In genomic region chr7:131106681-131107342, GRCh38 we compare ENCODE assay signal across 8 cellular contexts.
DNase-seq lines count a peak whose midpoint lies in the region; ATAC-seq and TF ChIP-seq lines count a peak whose summit lies in the region.

No MANE protein-coding gene starts in this region.

- H3K4me3 ChIP-seq in mucosa of rectum (ENCODE audit: low read length in 2 of 2) (peak overlapping the region; percentile 91 to 95), suprapubic skin (peak overlapping the region; percentile 99)

- no peak for TF ChIP-seq EP300 in suprapubic skin (IDR thresholded peaks at IDR 0.05)

- no peak for TF ChIP-seq CTCF in suprapubic skin (IDR thresholded peaks at IDR 0.05)

- peak; percentile 69 for DNase-seq in G401 (ENCODE audit: low spot score)
- peak; percentile 65 for DNase-seq in NCI-H146 (lab: John Stamatoyannopoulos, UW)
- DNase-seq in activated CD8-positive, alpha-beta memory T cell treated with anti-CD3 and anti-CD28 coated beads, Interleukin-2, amount 50 U/mL, for 1 hour (ENCODE audit: extremely low read depth), result peak; percentile 40
- DNase-seq in effector memory CD8-positive, alpha-beta T cell, result peak; percentile 61 to 75 (median 66)
- DNase-seq in suprapubic skin (ENCODE audit: low spot score in 2 of 2), result peak; percentile 82 to 86

- no peaks in the 10 kb centered on the region for H3K27me3 Mint-ChIP-seq in effector memory CD8-positive, alpha-beta T cell

- no peaks in the 10 kb centered on the region for H3K9me3 ChIP-seq in mucosa of rectum (ENCODE audit: control insufficient read depth in 2 of 2, low read length in 2 of 2)
- H3K9me3 ChIP-seq in suprapubic skin, result no peaks in the 10 kb centered on the region

- H3K4me1 Mint-ChIP-seq in effector memory CD8-positive, alpha-beta T cell (ENCODE audit: low read depth in 2 of 2), result peaks cover 59 to 78% of the 10 kb centered on the region in 2 donors

- WGBS in suprapubic skin, result 0% methylated on average over 24 of the region's 32 CpGs

- H3K4me1 ChIP-seq in mucosa of rectum (ENCODE audit: control insufficient read depth in 2 of 2, insufficient read depth in 2 of 2, low read length in 2 of 2) (peaks cover 22 to 39% of the 10 kb centered on the region in 2 donors), suprapubic skin (peaks cover 57% of the 10 kb centered on the region)

- H3K9ac ChIP-seq in mucosa of rectum (ENCODE audit: low read depth in 1 of 2, low read length in 2 of 2), result peak overlapping the region; percentile 95 to 97

- H3K27me3 ChIP-seq in mucosa of rectum (ENCODE audit: control insufficient read depth in 2 of 2, insufficient read depth in 2 of 2, low read length in 2 of 2) (peaks cover 3 to 10% of the 10 kb centered on the region in 2 donors), suprapubic skin (no peaks in the 10 kb centered on the region)

- H3K27ac Mint-ChIP-seq in effector memory CD8-positive, alpha-beta T cell, result peak overlapping the region; percentile 100

- peak; percentile 4 for ATAC-seq in effector memory CD8-positive, alpha-beta T cell (replicated peaks)
- ATAC-seq in HG02678 (IDR thresholded peaks at IDR 0.05; ENCODE audit: unreplicated experiment) (no peak), GM19035 (IDR thresholded peaks at IDR 0.05; ENCODE audit: unreplicated experiment) (no peak)

- peaks cover 40% of the 10 kb centered on the region for H3K36me3 Mint-ChIP-seq in effector memory CD8-positive, alpha-beta T cell (ENCODE audit: insufficient read depth)

- H3K27ac ChIP-seq in mucosa of rectum (ENCODE audit: low read depth in 2 of 2, low read length in 2 of 2) (peak overlapping the region; percentile 80 to 95), suprapubic skin (peak overlapping the region; percentile 100)

- H3K9me3 Mint-ChIP-seq in effector memory CD8-positive, alpha-beta T cell, result no peaks in the 10 kb centered on the region

- no peak for TF ChIP-seq POLR2A in suprapubic skin (IDR thresholded peaks at IDR 0.05)

- H3K36me3 ChIP-seq in mucosa of rectum (ENCODE audit: control insufficient read depth in 2 of 2, insufficient read depth in 2 of 2, low read length in 2 of 2) (peaks cover 0 to 3% of the 10 kb centered on the region in 2 donors), suprapubic skin (no peaks in the 10 kb centered on the region)

- in situ Hi-C loops in G401 (cut with HindIII; ENCODE audit: low sequenced_read_pairs), result no loop called here

- H3K4me3 Mint-ChIP-seq in effector memory CD8-positive, alpha-beta T cell, result peak overlapping the region; percentile 97 to 98
